Comparison of ENCODE assay signal across 1 cellular context in genomic region chr17:41793749-41794602, GRCh38.
TF ChIP-seq lines count a peak whose summit lies in the region.

No MANE protein-coding gene starts in this region.

TF ChIP-seq in HepG2, 621 proteins besides CTCF, POLR2A, EP300 and RAD21 (continues in another document):
- TF ChIP-seq RCOR2 (CRISPR knock-in tag; IDR thresholded peaks at IDR 0.05) (no peak), SALL2 (CRISPR knock-in tag; IDR thresholded peaks at IDR 0.05) (0 out of 2 replicates have a peak, but pooled peaks have one; percentile 8), REST (IDR thresholded peaks at IDR 0.05; ENCODE audit: borderline replicate concordance in 1 of 2, low read depth in 1 of 2, low read length in 2 of 2) (0 out of 4 replicates have a peak, but pooled peaks of 1 of the 2 experiments have one; percentile 10), ZEB1 (IDR thresholded peaks at IDR 0.05; ENCODE audit: insufficient replicate concordance, low read depth) (peak; percentile 21), HNF4G (IDR thresholded peaks at IDR 0.05; ENCODE audit: borderline replicate concordance, low read depth, low read length) (peak; percentile 77), HNF4G (CRISPR knock-in tag; IDR thresholded peaks at IDR 0.05; ENCODE audit: borderline replicate concordance, low read depth) (no peak), ZNF609 (CRISPR knock-in tag; IDR thresholded peaks at IDR 0.05; ENCODE audit: borderline replicate concordance) (0 out of 2 replicates have a peak, but pooled peaks have one; percentile 20), PITX1 (CRISPR knock-in tag; IDR thresholded peaks at IDR 0.05) (peak; percentile 65; the same call in 1 of the 2 replicates), ZNF317 (CRISPR knock-in tag; IDR thresholded peaks at IDR 0.05) (peak; percentile 85), CEBPG (CRISPR knock-in tag; IDR thresholded peaks at IDR 0.05) (peak; percentile 16; the same call in 1 of the 2 replicates), ZFP82 (CRISPR knock-in tag; IDR thresholded peaks at IDR 0.05; ENCODE audit: borderline replicate concordance) (peak; percentile 56; the same call in 1 of the 2 replicates), SALL1 (CRISPR knock-in tag; IDR thresholded peaks at IDR 0.05) (peak; percentile 23; the same call in 1 of the 2 replicates), KAT8 (CRISPR knock-in tag; IDR thresholded peaks at IDR 0.05) (no peak), MTA1 (CRISPR knock-in tag; IDR thresholded peaks at IDR 0.05; ENCODE audit: borderline replicate concordance) (0 out of 2 replicates have a peak, but pooled peaks have one; percentile 16), ZBTB43 (CRISPR knock-in tag; conservative IDR thresholded peaks at IDR 0.05) (no peak), KAT2B (IDR thresholded peaks at IDR 0.05; ENCODE audit: borderline replicate concordance, low read depth, low read length) (no peak), ZNF737 (CRISPR knock-in tag; IDR thresholded peaks at IDR 0.05; ENCODE audit: borderline replicate concordance) (no peak), ZNF646 (CRISPR knock-in tag; IDR thresholded peaks at IDR 0.05) (no peak), JUN (CRISPR knock-in tag; IDR thresholded peaks at IDR 0.05) (no peak), ZNF318 (CRISPR knock-in tag; IDR thresholded peaks at IDR 0.05) (no peak), THAP11 (CRISPR knock-in tag; IDR thresholded peaks at IDR 0.05) (peak; percentile 10; the same call in 1 of the 2 replicates), SIN3A (IDR thresholded peaks at IDR 0.05; ENCODE audit: borderline replicate concordance, low read depth, low read length) (0 out of 2 replicates have a peak, but pooled peaks have one; percentile 1), ZMYM3 (CRISPR knock-in tag; IDR thresholded peaks at IDR 0.05) (0 out of 2 replicates have a peak, but pooled peaks have one; percentile 10), KDM4B (CRISPR knock-in tag; IDR thresholded peaks at IDR 0.05) (no peak), ZNF670 (CRISPR knock-in tag; IDR thresholded peaks at IDR 0.05; ENCODE audit: borderline replicate concordance) (0 out of 2 replicates have a peak, but pooled peaks have one; percentile 19), KMT2B (CRISPR knock-in tag; IDR thresholded peaks at IDR 0.05) (0 out of 2 replicates have a peak, but pooled peaks have one; percentile 2), ZBTB7A (CRISPR knock-in tag; IDR thresholded peaks at IDR 0.05) (peak; percentile 83; the same call in 1 of the 2 replicates)
